ENCODE assay signal across 1 cellular context in genomic region chr5:111511174-111512025, GRCh38.
TF ChIP-seq lines count a peak whose summit lies in the region.

No MANE protein-coding gene starts in this region.

TF ChIP-seq in SK-N-SH, 30 proteins besides CTCF, POLR2A, EP300 and RAD21 (continued from another document):
- no peak for TF ChIP-seq ZBTB33 (IDR thresholded peaks at IDR 0.05; ENCODE audit: borderline replicate concordance, low read depth)
- no peak for TF ChIP-seq RCOR1 (IDR thresholded peaks at IDR 0.05; ENCODE audit: low read length)
